8 cellular contexts compared by ENCODE assay signal in genomic region chr1:7207875-7208646, GRCh38.
DNase-seq lines count a peak whose midpoint lies in the region; ATAC-seq and TF ChIP-seq lines count a peak whose summit lies in the region.

No MANE protein-coding gene starts in this region.

- no peak overlapping the region for H2AFZ ChIP-seq in MM.1S (ENCODE audit: low read length)

- H3K36me3 ChIP-seq in MM.1S (replicated peaks; ENCODE audit: insufficient read depth, low read length) (no peaks in the 10 kb centered on the region), RWPE2 (ENCODE audit: low read depth) (no peaks in the 10 kb centered on the region), esophagus squamous epithelium (no peaks in the 10 kb centered on the region)

- intact Hi-C loops in esophagus squamous epithelium (cut with DNase I): no loop called here

- peak in 1 of 2 donors; percentile 54 for DNase-seq in activated naive CD4-positive, alpha-beta T cell treated with anti-CD3 and anti-CD28 coated beads, Interleukin-2, amount 50 U/mL, for 72 hours (ENCODE audit: low spot score in 2 of 2)
- DNase-seq in activated naive CD4-positive, alpha-beta T cell treated with anti-CD3 and anti-CD28 coated beads, Interleukin-2, amount 50 U/mL, for 16 hours: no peak
- DNase-seq in MM.1S: peak; percentile 51
- no peak for DNase-seq in RWPE2 (ENCODE audit: low spot score)
- no peak for DNase-seq in esophagus squamous epithelium (lab: John Stamatoyannopoulos, UW)
- peak; percentile 65 for DNase-seq in neural crest cell (ENCODE audit: low read depth, low spot score)
- no peak for DNase-seq in effector memory CD8-positive, alpha-beta T cell

- H3K4me1 ChIP-seq in MM.1S (ENCODE audit: low read length): no peaks in the 10 kb centered on the region
- no peaks in the 10 kb centered on the region for H3K4me1 ChIP-seq in RWPE2 (ENCODE audit: insufficient read depth, poor library complexity, severe bottlenecking)
- H3K4me1 ChIP-seq in esophagus squamous epithelium: no peaks in the 10 kb centered on the region

- no peaks in the 10 kb centered on the region for H3K79me2 ChIP-seq in MM.1S (ENCODE audit: low read length)

- no peak overlapping the region for H3K4me2 ChIP-seq in MM.1S (ENCODE audit: low read depth, low read length)

- H3K27me3 ChIP-seq in MM.1S (replicated peaks; ENCODE audit: insufficient read depth, low read length) (peaks cover 94% of the 10 kb centered on the region), RWPE2 (ENCODE audit: insufficient read depth, poor library complexity, severe bottlenecking) (peaks cover 9% of the 10 kb centered on the region), esophagus squamous epithelium (peaks cover 0 to 37% (median 0%) of the 10 kb centered on the region in 4 donors)

- no peaks in the 10 kb centered on the region for H3K9me2 ChIP-seq in MM.1S (replicated peaks; ENCODE audit: insufficient read depth, low read length)

- H3K27ac ChIP-seq in MM.1S (ENCODE audit: low read length) (no peak overlapping the region), RWPE2 (ENCODE audit: poor library complexity, severe bottlenecking) (no peak overlapping the region), esophagus squamous epithelium (no peak overlapping the region)

- peaks cover 0 to 5% of the 10 kb centered on the region in 2 donors for H3K9me3 Mint-ChIP-seq in activated naive CD4-positive, alpha-beta T cell treated with anti-CD3 and anti-CD28 coated beads, Interleukin-2, amount 50 U/mL, for 72 hours
- H3K9me3 Mint-ChIP-seq in neural crest cell: peaks cover 3% of the 10 kb centered on the region
- no peaks in the 10 kb centered on the region for H3K9me3 Mint-ChIP-seq in effector memory CD8-positive, alpha-beta T cell

- ATAC-seq in activated naive CD4-positive, alpha-beta T cell treated with anti-CD3 and anti-CD28 coated beads, Interleukin-2, amount 50 U/mL, for 72 hours: peak; percentile 49 to 79
- ATAC-seq in RWPE2 (ENCODE audit: low read depth): peak; percentile 72; the same call in 2 of the 3 replicates
- no peak for ATAC-seq in effector memory CD8-positive, alpha-beta T cell (replicated peaks)
- ATAC-seq in GM19324 (IDR thresholded peaks at IDR 0.05; ENCODE audit: low FRiP score, unreplicated experiment): no peak

- no peaks in the 10 kb centered on the region for H3F3A ChIP-seq in MM.1S (ENCODE audit: insufficient read depth, low read length)

- H3K27ac Mint-ChIP-seq in activated naive CD4-positive, alpha-beta T cell treated with anti-CD3 and anti-CD28 coated beads, Interleukin-2, amount 50 U/mL, for 72 hours: no peak overlapping the region
- H3K27ac Mint-ChIP-seq in neural crest cell (ENCODE audit: unreplicated experiment): no peak overlapping the region
- H3K27ac Mint-ChIP-seq in effector memory CD8-positive, alpha-beta T cell: no peak overlapping the region

- peaks cover 43% of the 10 kb centered on the region for H3K27me3 Mint-ChIP-seq in neural crest cell (ENCODE audit: low read depth)
- peaks cover 48 to 53% of the 10 kb centered on the region in 2 donors for H3K27me3 Mint-ChIP-seq in effector memory CD8-positive, alpha-beta T cell

- H3K36me3 Mint-ChIP-seq in activated naive CD4-positive, alpha-beta T cell treated with anti-CD3 and anti-CD28 coated beads, Interleukin-2, amount 50 U/mL, for 72 hours: peaks cover 0 to 4% of the 10 kb centered on the region in 2 donors
- peaks cover 2% of the 10 kb centered on the region for H3K36me3 Mint-ChIP-seq in neural crest cell (ENCODE audit: low read depth)
- no peaks in the 10 kb centered on the region for H3K36me3 Mint-ChIP-seq in effector memory CD8-positive, alpha-beta T cell (ENCODE audit: insufficient read depth)

- no peak for TF ChIP-seq POLR2A in esophagus squamous epithelium (IDR thresholded peaks at IDR 0.05)

- WGBS in esophagus squamous epithelium, 2 donors: 32 to 41% methylated on average over 6 of the region's 6 CpGs

- peak; percentile 76 for TF ChIP-seq CTCF in MM.1S (IDR thresholded peaks at IDR 0.05; ENCODE audit: low read length)
- peak; percentile 65 for TF ChIP-seq CTCF in RWPE2 (IDR thresholded peaks at IDR 0.05; ENCODE audit: poor library complexity, severe bottlenecking)
- peak in 5 of 6 experiments; percentile 19 to 69 (median 31) for TF ChIP-seq CTCF in esophagus squamous epithelium (IDR thresholded peaks at IDR 0.05)
- TF ChIP-seq CTCF in neural crest cell (conservative IDR thresholded peaks at IDR 0.05): peak; percentile 73

- no peak overlapping the region for H3K4me3 ChIP-seq in MM.1S (ENCODE audit: low read length)
- no peak overlapping the region for H3K4me3 ChIP-seq in RWPE2 (ENCODE audit: severe bottlenecking)
- no peak overlapping the region for H3K4me3 ChIP-seq in esophagus squamous epithelium

- H3K4me1 Mint-ChIP-seq in neural crest cell: no peaks in the 10 kb centered on the region
- no peaks in the 10 kb centered on the region for H3K4me1 Mint-ChIP-seq in effector memory CD8-positive, alpha-beta T cell (ENCODE audit: low read depth in 2 of 2)

- H3K4me3 Mint-ChIP-seq in neural crest cell: no peak overlapping the region
- H3K4me3 Mint-ChIP-seq in effector memory CD8-positive, alpha-beta T cell: no peak overlapping the region

- no peak overlapping the region for H3K9ac ChIP-seq in MM.1S (ENCODE audit: low read length)

- H4K20me1 ChIP-seq in MM.1S (ENCODE audit: insufficient read depth, low read length): no peaks in the 10 kb centered on the region

- H3K9me3 ChIP-seq in MM.1S (replicated peaks; ENCODE audit: insufficient read depth, low read length): no peaks in the 10 kb centered on the region
- no peaks in the 10 kb centered on the region for H3K9me3 ChIP-seq in RWPE2 (ENCODE audit: severe bottlenecking)
- H3K9me3 ChIP-seq in esophagus squamous epithelium: no peaks in the 10 kb centered on the region

Comparison
In these comparisons a context has a peak if more than half of its experiments do, and no peak if none do; other contexts are left out.
1. ATAC-seq: peak in activated naive CD4-positive, alpha-beta T cell treated with anti-CD3 and anti-CD28 coated beads, Interleukin-2, amount 50 U/mL, for 72 hours (2 of 2) and RWPE2 (single experiment); none in effector memory CD8-positive, alpha-beta T cell (single experiment) and GM19324 (single experiment).
2. DNase-seq: peak in MM.1S (single experiment) and neural crest cell (single experiment); none in activated naive CD4-positive, alpha-beta T cell treated with anti-CD3 and anti-CD28 coated beads, Interleukin-2, amount 50 U/mL, for 16 hours (single experiment), RWPE2 (single experiment), esophagus squamous epithelium (single experiment) and effector memory CD8-positive, alpha-beta T cell (0 of 3).
3. Peak in every context shown above with its lines, with median percentiles within 50 percentile points of each other: CTCF ChIP-seq.